Comparison of ENCODE assay signal across 2 cellular contexts in genomic region chr20:62589150-62589498, GRCh38.
TF ChIP-seq lines count a peak whose summit lies in the region.

No MANE protein-coding gene starts in this region.

TF ChIP-seq in HepG2, 621 proteins besides CTCF, POLR2A, EP300 and RAD21:
- no peak for TF ChIP-seq ZNF598 (CRISPR knock-in tag; IDR thresholded peaks at IDR 0.05; ENCODE audit: borderline replicate concordance)
- 0 out of 2 replicates have a peak, but pooled peaks have one; percentile 58 for TF ChIP-seq DZIP1 (CRISPR knock-in tag; IDR thresholded peaks at IDR 0.05)
- 0 out of 2 replicates have a peak, but pooled peaks have one; percentile 22 for TF ChIP-seq HNRNPL (IDR thresholded peaks at IDR 0.05; ENCODE audit: low read depth, low read length)

TF ChIP-seq in endothelial cell of umbilical vein, 7 proteins besides CTCF, POLR2A, EP300 and RAD21:
- TF ChIP-seq POLR2AphosphoS5 (IDR thresholded peaks at IDR 0.05; ENCODE audit: insufficient read depth, low read depth, low read length) = no peak
- no peak for TF ChIP-seq GATA2 (IDR thresholded peaks at IDR 0.05; ENCODE audit: insufficient read depth, insufficient read length, low read depth, low read length)
- TF ChIP-seq EZH2 (IDR thresholded peaks at IDR 0.05; ENCODE audit: borderline replicate concordance, low read depth, low read length, severe bottlenecking) = no peak
- no peak for TF ChIP-seq FOS (IDR thresholded peaks at IDR 0.05; ENCODE audit: borderline replicate concordance, insufficient read depth, low read length)
- TF ChIP-seq MYC (IDR thresholded peaks at IDR 0.05; ENCODE audit: low read depth, low read length) = no peak
